22 cellular contexts compared by ENCODE assay signal in genomic region chr2:76997296-76997695, GRCh38.
A peak's percentile ranks its signal among the peaks of the same experiment; 100 is the strongest.
DNase-seq lines count a peak whose midpoint lies in the region; ATAC-seq, FAIRE-seq and TF ChIP-seq lines count a peak whose summit lies in the region.
"Had no signal": no experiment of that assay in that cellular context is flagged by ENCODE, and none has a peak within 500 bp of the region (broad histone marks: within the 10 kb centered on the region; RNA-seq: fewer than 3 reads in every experiment).

No MANE protein-coding gene starts in this region.

- no peak for FAIRE-seq in bronchial epithelial cell (lab: Jason Lieb, UNC)
- FAIRE-seq: A204.1, G401.6, H54 had no signal

- no peaks in the 10 kb centered on the region for H3K79me1 ChIP-seq in neuronal stem cell (ENCODE audit: low read depth, low read length)

- ATAC-seq in PC-3, result no peak
- no peak for ATAC-seq in GM18907 (IDR thresholded peaks at IDR 0.05; ENCODE audit: unreplicated experiment)
- ATAC-seq in aorta (ENCODE audit: low FRiP score), result no peak
- ATAC-seq: CD8-positive, alpha-beta T cell had no signal

- H3K27ac ChIP-seq in PC-3 (ENCODE audit: low read length) (no peak overlapping the region), epithelial cell of prostate (peak overlapping the region; percentile 58), neuronal stem cell (replicated peaks; ENCODE audit: low read length) (no peak overlapping the region), aorta (ENCODE audit: low read depth in 1 of 2, low read length in 2 of 2) (no peak overlapping the region)
- H3K27ac ChIP-seq: 22Rv1, BLaER1, C4-2B had no signal

- H3K9me2 ChIP-seq in PC-3 (replicated peaks; ENCODE audit: low read length), result no peaks in the 10 kb centered on the region

- H3K4me1 ChIP-seq in PC-3 (ENCODE audit: insufficient read depth, low read length) (no peaks in the 10 kb centered on the region), neuronal stem cell (ENCODE audit: control insufficient read depth in 2 of 2, insufficient read depth in 1 of 2, low read depth in 1 of 2, low read length in 2 of 2) (peaks cover 0 to 2% of the 10 kb centered on the region in 2 donors), aorta (ENCODE audit: control insufficient read depth in 1 of 2, insufficient read depth in 2 of 2, low read length in 2 of 2) (no peaks in the 10 kb centered on the region)
- H3K4me1 ChIP-seq: BLaER1, Caco-2, HAP-1 had no signal

- no peak overlapping the region for H3K14ac ChIP-seq in neuronal stem cell (ENCODE audit: low read length)

- H2AFZ ChIP-seq in PC-3 (ENCODE audit: low read length), result no peak overlapping the region
- H2AFZ ChIP-seq in neuronal stem cell (ENCODE audit: low read length), result no peak overlapping the region

- H2BK120ac ChIP-seq in neuronal stem cell (ENCODE audit: low read depth, low read length), result peak overlapping the region; percentile 35

- no peak overlapping the region for H3K9ac ChIP-seq in PC-3 (ENCODE audit: low read length)
- no peak overlapping the region for H3K9ac ChIP-seq in neuronal stem cell (ENCODE audit: low read depth, low read length, poor library complexity)
- H3K9ac ChIP-seq: BLaER1 had no signal

- TF ChIP-seq CTCF in PC-3 (conservative IDR thresholded peaks at IDR 0.05; ENCODE audit: low read depth, low read length) (no peak), bronchial epithelial cell (IDR thresholded peaks at IDR 0.05; ENCODE audit: insufficient read depth, low read length, severe bottlenecking) (no peak)

- H3F3A ChIP-seq in PC-3 (ENCODE audit: low read length, unreplicated experiment), result no peaks in the 10 kb centered on the region

- H3K9me3 ChIP-seq in PC-3 (ENCODE audit: low read length), result no peaks in the 10 kb centered on the region
- no peaks in the 10 kb centered on the region for H3K9me3 ChIP-seq in neuronal stem cell (replicated peaks in 1 of 2; ENCODE audit: control insufficient read depth in 2 of 2, insufficient read depth in 1 of 2, low read depth in 1 of 2, low read length in 2 of 2)
- H3K9me3 ChIP-seq in aorta (ENCODE audit: control insufficient read depth, low read length), result no peaks in the 10 kb centered on the region
- H3K9me3 ChIP-seq: BLaER1, Caco-2, HAP-1 had no signal

- H3K36me3 ChIP-seq in PC-3 (ENCODE audit: low read depth, low read length), result no peaks in the 10 kb centered on the region
- H3K36me3 ChIP-seq in bronchial epithelial cell (ENCODE audit: control insufficient read depth, insufficient read depth, low read length), result no peaks in the 10 kb centered on the region
- no peaks in the 10 kb centered on the region for H3K36me3 ChIP-seq in neuronal stem cell (replicated peaks in 1 of 2; ENCODE audit: control insufficient read depth in 2 of 2, insufficient read depth in 2 of 2, low read length in 2 of 2)
- no peaks in the 10 kb centered on the region for H3K36me3 ChIP-seq in aorta (ENCODE audit: control insufficient read depth in 1 of 2, insufficient read depth in 2 of 2, low read length in 1 of 2)
- H3K36me3 ChIP-seq: BLaER1, HAP-1 had no signal

- no peak overlapping the region for H4K91ac ChIP-seq in neuronal stem cell (ENCODE audit: low read depth, low read length, poor library complexity)

- DNase-seq in PC-3 (peak; percentile 18), bronchial epithelial cell (ENCODE audit: low read depth) (peak; percentile 26), epithelial cell of prostate (ENCODE audit: low read depth, low spot score) (no peak), neuronal stem cell (ENCODE audit: low spot score) (no peak), aorta (no peak), Kasumi-1 (lab: John Stamatoyannopoulos, UW) (no peak)
- DNase-seq in activated CD4-positive, alpha-beta T cell treated with anti-CD3 and anti-CD28 coated beads for 48 hours, result no peak
- DNase-seq: Caco-2; CD4-positive, CD25-positive, alpha-beta regulatory T cell; CD8-positive, alpha-beta T cell; DMS153; DND-41; GOT3; HFFc6 had no signal

- BruUV-seq in PC-3 (replicated peaks; lab: Mats Ljungman, UMichigan), result no TSS peak

- POLR2A ChIA-PET in PC-3 (lab: Charles Lee; ENCODE audit: unreplicated experiment), result no interaction called here

- H3K4me2 ChIP-seq in PC-3 (ENCODE audit: low read length), result no peak overlapping the region
- no peak overlapping the region for H3K4me2 ChIP-seq in neuronal stem cell (ENCODE audit: insufficient read depth, low read length, poor library complexity, severe bottlenecking)
- H3K4me2 ChIP-seq: BLaER1 had no signal

- CTCF ChIA-PET in PC-3 (lab: Charles Lee), result no interaction called here

- H3K79me2 ChIP-seq in PC-3 (ENCODE audit: low read length), result no peaks in the 10 kb centered on the region

- no peak overlapping the region for H2BK5ac ChIP-seq in neuronal stem cell (ENCODE audit: low read length)

- H3K4ac ChIP-seq in neuronal stem cell (ENCODE audit: low read length), result no peak overlapping the region

- H3K27me3 ChIP-seq in PC-3 (ENCODE audit: low read length) (no peaks in the 10 kb centered on the region), bronchial epithelial cell (ENCODE audit: control insufficient read depth, insufficient read depth, low read length) (no peaks in the 10 kb centered on the region), neuronal stem cell (ENCODE audit: control insufficient read depth in 3 of 3, insufficient read depth in 3 of 3, low read depth in 1 of 3, low read length in 3 of 3) (no peaks in the 10 kb centered on the region), aorta (ENCODE audit: control insufficient read depth in 1 of 2, insufficient read depth in 2 of 2, low read length in 1 of 2) (no peaks in the 10 kb centered on the region)
- H3K27me3 ChIP-seq: BLaER1 had no signal

- H3K23ac ChIP-seq in neuronal stem cell (ENCODE audit: low read depth, low read length, poor library complexity), result no peak overlapping the region

- H2AK5ac ChIP-seq in neuronal stem cell (ENCODE audit: low read depth, low read length), result no peak overlapping the region

- no CpG with 5 or more reads among the region's 1 CpG for WGBS in neuronal stem cell (ENCODE audit: extremely low coverage in 2 of 2, insufficient read length in 2 of 2, insufficient replicate concordance in 1 of 2), 2 donors
- 86 to 94% methylated on average over 1 of the region's 1 CpG for WGBS in aorta, 2 donors

- no peak overlapping the region for H4K8ac ChIP-seq in neuronal stem cell (ENCODE audit: low read depth, low read length)

- H3K4me3 ChIP-seq in PC-3 (ENCODE audit: low read length) (no peak overlapping the region), bronchial epithelial cell (ENCODE audit: low read depth, low read length) (no peak overlapping the region), neuronal stem cell (ENCODE audit: low read length in 2 of 2) (no peak overlapping the region), aorta (ENCODE audit: low read length in 2 of 2) (no peak overlapping the region)
- H3K4me3 ChIP-seq: BLaER1, HAP-1 had no signal

- intact Hi-C loops in PC-3 (cut with micrococcal nuclease), result no loop called here
- intact Hi-C loops in aorta (cut with DNase I), result no loop called here

- H2BK12ac ChIP-seq in neuronal stem cell (ENCODE audit: low read length), result no peak overlapping the region

- H4K20me1 ChIP-seq in PC-3 (ENCODE audit: low read length), result no peaks in the 10 kb centered on the region
- H4K20me1 ChIP-seq: BLaER1 had no signal

- no peak overlapping the region for H2BK15ac ChIP-seq in neuronal stem cell (ENCODE audit: low read length)

- H3K18ac ChIP-seq in neuronal stem cell (ENCODE audit: low read length), result peak overlapping the region; percentile 11

Comparison
In these comparisons a context has a peak if more than half of its experiments do, and no peak if none do; other contexts are left out.
1. DNase-seq: peak in PC-3 (single experiment) and bronchial epithelial cell (single experiment); none in epithelial cell of prostate (single experiment), neuronal stem cell (single experiment), aorta (0 of 2), Kasumi-1 (0 of 2) and activated CD4-positive, alpha-beta T cell treated with anti-CD3 and anti-CD28 coated beads for 48 hours (single experiment).